1 cellular context compared by ENCODE assay signal in genomic region chr16:85136213-85136704, GRCh38.
TF ChIP-seq lines count a peak whose summit lies in the region.

No MANE protein-coding gene starts in this region.

TF ChIP-seq in GM12878, 131 proteins besides CTCF, POLR2A, EP300 and RAD21 (continued from another document):
- TF ChIP-seq PRDM15 (CRISPR knock-in tag; IDR thresholded peaks at IDR 0.05) (no peak), PBX3 (IDR thresholded peaks at IDR 0.05; ENCODE audit: insufficient replicate concordance, low read depth, low read length) (no peak), PML (IDR thresholded peaks at IDR 0.05; ENCODE audit: low read length) (no peak), CREB1 (IDR thresholded peaks at IDR 0.05; ENCODE audit: low read depth) (no peak), NRF1 (conservative IDR thresholded peaks at IDR 0.05; ENCODE audit: low read depth, low read length) (no peak), BCLAF1 (IDR thresholded peaks at IDR 0.05) (no peak), LARP7 (IDR thresholded peaks at IDR 0.05) (no peak), FOXK2 (IDR thresholded peaks at IDR 0.05) (no peak), SUZ12 (IDR thresholded peaks at IDR 0.05; ENCODE audit: unreplicated experiment) (no peak), ZBTB11 (CRISPR knock-in tag; IDR thresholded peaks at IDR 0.05) (no peak), CUX1 (IDR thresholded peaks at IDR 0.05; ENCODE audit: insufficient replicate concordance, low read depth, low read length) (no peak), JUND (IDR thresholded peaks at IDR 0.05; ENCODE audit: low read depth, low read length) (no peak), HDAC2 (IDR thresholded peaks at IDR 0.05) (no peak), IRF3 (IDR thresholded peaks at IDR 0.05) (no peak), USF1 (IDR thresholded peaks at IDR 0.05; ENCODE audit: borderline replicate concordance, extremely low read length, insufficient read depth, low read depth, low read length) (no peak), ZNF207 (IDR thresholded peaks at IDR 0.05; ENCODE audit: borderline replicate concordance) (no peak), ETV6 (conservative IDR thresholded peaks at IDR 0.05 in 1 of 2, IDR thresholded peaks at IDR 0.05 in 1 of 2; ENCODE audit: borderline replicate concordance in 1 of 2, low read depth in 1 of 2) (no peak), MTA2 (IDR thresholded peaks at IDR 0.05; ENCODE audit: low read depth) (0 out of 2 replicates have a peak, but pooled peaks have one; percentile 33), CBX5 (IDR thresholded peaks at IDR 0.05; ENCODE audit: low read depth) (no peak), GABPA (IDR thresholded peaks at IDR 0.05; ENCODE audit: low read depth) (peak; percentile 58), ZNF384 (IDR thresholded peaks at IDR 0.05; ENCODE audit: borderline replicate concordance, low read depth, low read length) (no peak), ZBED1 (IDR thresholded peaks at IDR 0.05; ENCODE audit: borderline replicate concordance) (no peak), E2F8 (IDR thresholded peaks at IDR 0.05; ENCODE audit: low read depth, partially characterized antibody) (no peak), HSF1 (IDR thresholded peaks at IDR 0.05; ENCODE audit: low read depth, low read length) (no peak), SKIL (IDR thresholded peaks at IDR 0.05; ENCODE audit: low read depth, poor library complexity, severe bottlenecking) (no peak), BMI1 (IDR thresholded peaks at IDR 0.05; ENCODE audit: borderline replicate concordance) (no peak)
